12 cellular contexts compared by ENCODE assay signal in the genomic region with DNA sequence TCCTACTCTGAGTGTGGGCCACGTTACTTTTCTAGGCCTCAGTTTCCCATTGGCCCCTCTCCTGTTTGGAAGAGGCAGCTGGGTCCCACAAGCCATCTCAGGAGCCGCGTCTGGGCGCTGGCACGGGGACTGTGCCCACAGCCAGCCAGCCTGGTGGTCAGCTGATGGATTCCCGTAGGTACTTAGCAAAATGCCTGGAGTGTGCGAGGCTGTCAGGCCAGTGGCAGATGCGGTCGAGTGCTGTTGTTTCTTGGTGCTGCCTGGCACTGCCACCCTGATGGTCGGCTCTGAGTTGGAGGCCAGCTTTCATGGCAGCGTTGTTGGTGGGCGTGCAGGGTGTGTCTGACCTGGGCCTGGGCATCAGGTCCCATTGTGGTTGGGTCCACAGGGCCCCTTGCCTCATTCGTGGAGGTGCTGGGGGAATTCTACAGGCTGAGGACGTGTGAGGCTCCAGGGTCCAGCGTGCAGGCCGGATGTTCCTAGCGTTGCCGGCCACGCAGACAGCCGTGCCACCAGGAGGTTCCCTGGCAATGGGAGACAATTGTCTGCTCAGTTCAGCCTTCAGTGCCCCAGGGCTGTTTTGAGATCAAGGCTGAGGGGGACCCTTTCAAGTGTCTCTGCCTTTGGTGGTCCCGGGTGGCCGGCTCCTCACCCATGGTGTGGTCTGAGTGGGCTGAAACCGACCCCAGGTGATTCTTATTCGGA. TPM values are rescaled to one million over a fixed set of nuclear protein-coding genes. Genes with fewer than 3 reads are reported as not detected.
DNase-seq lines count a peak whose midpoint lies in the region; ATAC-seq and TF ChIP-seq lines count a peak whose summit lies in the region.
"Had no signal": no experiment of that assay in that cellular context is flagged by ENCODE, and none has a peak within 500 bp of the region (broad histone marks: within the 10 kb centered on the region; RNA-seq: fewer than 3 reads in every experiment).

No MANE protein-coding gene starts in this region.

- H3K4me3 Mint-ChIP-seq in type B pancreatic cell: no peak overlapping the region

- no peak overlapping the region for H3K4me3 ChIP-seq in effector memory CD4-positive, alpha-beta T cell (ENCODE audit: insufficient read depth, low read depth, low read length, poor library complexity, severe bottlenecking)
- H3K4me3 ChIP-seq in mucosa of stomach (ENCODE audit: low read length): no peak overlapping the region

- H3K27me3 Mint-ChIP-seq in type B pancreatic cell: no peaks in the 10 kb centered on the region

- peaks cover 4% of the 10 kb centered on the region for H3K36me3 Mint-ChIP-seq in type B pancreatic cell

- H3K27ac Mint-ChIP-seq in type B pancreatic cell: peak overlapping the region; percentile 84

- H3K4me1 Mint-ChIP-seq in type B pancreatic cell (ENCODE audit: unreplicated experiment): peaks cover 40% of the 10 kb centered on the region

- H3K4me1 ChIP-seq in effector memory CD4-positive, alpha-beta T cell (ENCODE audit: control insufficient read depth, insufficient read depth, low read length, poor library complexity, severe bottlenecking): peaks cover 68% of the 10 kb centered on the region
- peaks cover 52% of the 10 kb centered on the region for H3K4me1 ChIP-seq in mucosa of stomach (ENCODE audit: control insufficient read depth, insufficient read depth, low read length)
- H3K4me1 ChIP-seq: parathyroid adenoma had no signal

- TF ChIP-seq CTCF in type B pancreatic cell (conservative IDR thresholded peaks at IDR 0.05): no peak

- H3K9me3 Mint-ChIP-seq in type B pancreatic cell: no peaks in the 10 kb centered on the region

- intact Hi-C loops in Right ventricle myocardium inferior (cut with DNase I): no loop called here
- intact Hi-C loops in cardiac septum (cut with DNase I): no loop called here

- H3K9ac ChIP-seq in mucosa of stomach (ENCODE audit: low read length): peak overlapping the region; percentile 0
- H3K9ac ChIP-seq: parathyroid adenoma had no signal

- H3K9me3 ChIP-seq in effector memory CD4-positive, alpha-beta T cell (ENCODE audit: control insufficient read depth, low read length): peaks cover 4% of the 10 kb centered on the region
- H3K9me3 ChIP-seq in mucosa of stomach (ENCODE audit: control insufficient read depth, low read length): no peaks in the 10 kb centered on the region

- DNase-seq in Right ventricle myocardium inferior (ENCODE audit: missing footprints) (peak; percentile 50), cardiac septum (ENCODE audit: low spot score) (no peak), type B pancreatic cell (ENCODE audit: extremely low spot score, unreplicated experiment) (peak; percentile 62), T-helper 9 cell (no peak), inferior parietal cortex (ENCODE audit: extremely low spot score) (no peak)
- DNase-seq in effector memory CD4-positive, alpha-beta T cell: no peak
- DNase-seq: effector CD8-positive, alpha-beta T cell; NCI-H1436 had no signal

- ATAC-seq in Right ventricle myocardium inferior (no peak), HG03025 (IDR thresholded peaks at IDR 0.05; ENCODE audit: low FRiP score, unreplicated experiment) (no peak)

- peak overlapping the region; percentile 36 for H3K27ac ChIP-seq in effector memory CD4-positive, alpha-beta T cell (ENCODE audit: insufficient read depth, low read length, poor library complexity, severe bottlenecking)
- H3K27ac ChIP-seq: HL-60, parathyroid adenoma had no signal

- H3K27me3 ChIP-seq in effector memory CD4-positive, alpha-beta T cell (replicated peaks; ENCODE audit: control insufficient read depth, insufficient read depth, low read length, poor library complexity, severe bottlenecking): no peaks in the 10 kb centered on the region
- no peaks in the 10 kb centered on the region for H3K27me3 ChIP-seq in mucosa of stomach (ENCODE audit: control insufficient read depth, insufficient read depth, low read length)

- H3K36me3 ChIP-seq in effector memory CD4-positive, alpha-beta T cell (ENCODE audit: control insufficient read depth, insufficient read depth, low read length): peaks cover 17% of the 10 kb centered on the region
- no peaks in the 10 kb centered on the region for H3K36me3 ChIP-seq in mucosa of stomach (ENCODE audit: control insufficient read depth, insufficient read depth, low read length)

RNA-seq across cellular contexts. Expression of a gene that starts 20.9 kb away (rescaled TPM):
- total RNA-seq in Right ventricle myocardium inferior: 38.5 TPM
- 39.9 TPM for total RNA-seq in cardiac septum
- total RNA-seq in type B pancreatic cell (ENCODE audit: low replicate concordance): 52.7 and 55.7 TPM in 2 replicates

RNA-seq across cellular contexts. Expression of a gene that starts 54.4 kb away (rescaled TPM):
- total RNA-seq in Right ventricle myocardium inferior (43.9 TPM), cardiac septum (40.5 TPM), type B pancreatic cell (ENCODE audit: low replicate concordance) (45.8 and 73.8 TPM in 2 replicates)

Comparison
In these comparisons a context has a peak if more than half of its experiments do, and no peak if none do; other contexts are left out.
1. DNase-seq: peak in Right ventricle myocardium inferior (single experiment) and type B pancreatic cell (single experiment); none in cardiac septum (single experiment), effector memory CD4-positive, alpha-beta T cell (0 of 3), T-helper 9 cell (single experiment) and inferior parietal cortex (single experiment).